In the genomic region with DNA sequence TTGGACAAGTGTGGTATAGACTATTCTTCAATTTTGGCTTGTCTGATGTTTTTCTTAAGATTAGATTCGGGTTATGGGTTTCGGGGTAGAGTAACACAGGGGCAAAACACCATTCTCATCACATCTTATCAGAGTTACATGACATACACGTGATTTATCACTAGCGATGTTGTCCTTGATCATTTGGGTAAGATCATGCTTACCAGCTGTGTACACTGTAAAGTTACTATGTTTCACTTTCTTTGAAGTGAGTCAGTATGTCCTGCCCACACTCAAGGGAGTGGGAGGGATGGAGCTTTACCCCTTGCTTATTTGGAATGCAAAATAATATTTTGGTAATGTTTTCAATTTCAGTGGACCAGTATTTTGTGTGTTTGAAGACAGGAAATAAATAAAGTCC, we compare ENCODE assay signal across 18 cellular contexts.
A peak's percentile ranks its signal among the peaks of the same experiment; 100 is the strongest.
DNase-seq lines count a peak whose midpoint lies in the region; ATAC-seq and TF ChIP-seq lines count a peak whose summit lies in the region.
"Had no signal": no experiment of that assay in that cellular context is flagged by ENCODE, and none has a peak within 500 bp of the region (broad histone marks: within the 10 kb centered on the region; RNA-seq: fewer than 3 reads in every experiment).

No MANE protein-coding gene starts in this region.

- peaks cover 19% of the 10 kb centered on the region for H3F3A ChIP-seq in GM23248 (ENCODE audit: insufficient read depth)

- ATAC-seq in GM18907 (IDR thresholded peaks at IDR 0.05; ENCODE audit: unreplicated experiment), result peak; percentile 61
- peak; percentile 65 for ATAC-seq in HG03558 (IDR thresholded peaks at IDR 0.05; ENCODE audit: extremely low read depth, unreplicated experiment)
- ATAC-seq: activated CD8-positive, alpha-beta memory T cell treated with anti-CD3 and anti-CD28 coated beads, Interleukin-2, amount 10 ng/mL, durations not matched to agents 7 days and 5 days; sciatic nerve had no signal

- H3K27ac ChIP-seq in GM23248 (no peak overlapping the region), WERI-Rb-1 (no peak overlapping the region)
- H3K27ac ChIP-seq: ascending aorta, testis had no signal

- no peaks in the 10 kb centered on the region for H3K36me3 ChIP-seq in GM23248 (ENCODE audit: low read depth)
- H3K36me3 ChIP-seq in WERI-Rb-1, result no peaks in the 10 kb centered on the region
- H3K36me3 ChIP-seq: ascending aorta had no signal

- TF ChIP-seq CTCF in fibroblast of villous mesenchyme (IDR thresholded peaks at IDR 0.05; ENCODE audit: insufficient read depth, low read depth, low read length) (no peak), WERI-Rb-1 (IDR thresholded peaks at IDR 0.05; ENCODE audit: low read depth, low read length) (no peak)

- 90 to 95% methylated on average over 4 of the region's 4 CpGs for WGBS in GM23248 (ENCODE audit: low coverage in 1 of 2, low lambda C conversion rate in 2 of 2, missing lambda C conversion rate in 2 of 2), 2 experiments

- no peak overlapping the region for H3K4me2 ChIP-seq in GM23248 (ENCODE audit: unreplicated experiment)

- peaks cover 14% of the 10 kb centered on the region for H3K4me1 ChIP-seq in GM23248 (ENCODE audit: insufficient read depth)
- H3K4me1 ChIP-seq: ascending aorta, testis had no signal

- H3K4me3 ChIP-seq in GM23248 (no peak overlapping the region), fibroblast of villous mesenchyme (ENCODE audit: low read depth, low read length) (no peak overlapping the region), WERI-Rb-1 (ENCODE audit: low read depth, low read length) (no peak overlapping the region)
- H3K4me3 ChIP-seq: ascending aorta, testis had no signal

- H2AFZ ChIP-seq in GM23248, result no peak overlapping the region

- no peak overlapping the region for H3K9ac ChIP-seq in GM23248

- H4K20me1 ChIP-seq in GM23248 (ENCODE audit: insufficient read depth), result no peaks in the 10 kb centered on the region

- in situ Hi-C loops in GM23248 (cut with MboI), result no loop called here

- no peaks in the 10 kb centered on the region; the same call in 1 of the 2 replicates for H3K9me2 ChIP-seq in GM23248 (ENCODE audit: insufficient read depth)

- DNase-seq in GM23248, result peak; percentile 22
- DNase-seq in fibroblast of villous mesenchyme (ENCODE audit: low read depth), result peak; percentile 75
- DNase-seq in WERI-Rb-1, result no peak
- DNase-seq in NCI-H524 treated with DMSO at 0.1 percent for 48 hours (lab: John Stamatoyannopoulos, UW), result no peak
- DNase-seq in activated CD4-positive, alpha-beta T cell treated with anti-CD3 and anti-CD28 coated beads for 4 hours, result no peak
- DNase-seq in SK-N-DZ (ENCODE audit: low spot score), result no peak
- DNase-seq: activated B cell treated with CpG ODN at 0.5 μM for 24 hours; activated CD8-positive, alpha-beta memory T cell treated with anti-CD3 and anti-CD28 coated beads, Interleukin-2, amount 10 ng/mL, durations not matched to agents 7 days and 5 days; activated effector memory CD4-positive, alpha-beta T cell treated with anti-CD3 and anti-CD28 coated beads, Interleukin-2, amount 50 U/mL, for 16 hours; NCI-H345; SHP77; stimulated activated CD4-positive, alpha-beta T cell treated with anti-CD3 and anti-CD28 coated beads, Interleukin-4, amount 100 ng/mL, for 24 hours; stimulated activated CD8-positive, alpha-beta memory T cell treated with anti-CD3 and anti-CD28 coated beads, Interleukin-4, amount 100 ng/mL, for 48 hours; testis had no signal

- H3K27me3 ChIP-seq in GM23248 (replicated peaks; ENCODE audit: insufficient read depth), result no peaks in the 10 kb centered on the region
- H3K27me3 ChIP-seq in WERI-Rb-1 (ENCODE audit: insufficient read depth, low read depth, severe bottlenecking), result no peaks in the 10 kb centered on the region
- H3K27me3 ChIP-seq: ascending aorta, testis had no signal

- no peaks in the 10 kb centered on the region for H3K9me3 ChIP-seq in GM23248 (ENCODE audit: low read depth)
- H3K9me3 ChIP-seq in WERI-Rb-1 (ENCODE audit: severe bottlenecking), result peaks cover 4% of the 10 kb centered on the region
- H3K9me3 ChIP-seq: ascending aorta, testis had no signal

- no peaks in the 10 kb centered on the region for H3K79me2 ChIP-seq in GM23248 (ENCODE audit: insufficient read depth)

Comparison
In these comparisons a context has a peak if more than half of its experiments do, and no peak if none do; other contexts are left out.
1. DNase-seq: peak in GM23248 (single experiment) and fibroblast of villous mesenchyme (single experiment); none in WERI-Rb-1 (single experiment), NCI-H524 treated with DMSO at 0.1 percent for 48 hours (single experiment), activated CD4-positive, alpha-beta T cell treated with anti-CD3 and anti-CD28 coated beads for 4 hours (0 of 2) and SK-N-DZ (single experiment).